In the genomic region with DNA sequence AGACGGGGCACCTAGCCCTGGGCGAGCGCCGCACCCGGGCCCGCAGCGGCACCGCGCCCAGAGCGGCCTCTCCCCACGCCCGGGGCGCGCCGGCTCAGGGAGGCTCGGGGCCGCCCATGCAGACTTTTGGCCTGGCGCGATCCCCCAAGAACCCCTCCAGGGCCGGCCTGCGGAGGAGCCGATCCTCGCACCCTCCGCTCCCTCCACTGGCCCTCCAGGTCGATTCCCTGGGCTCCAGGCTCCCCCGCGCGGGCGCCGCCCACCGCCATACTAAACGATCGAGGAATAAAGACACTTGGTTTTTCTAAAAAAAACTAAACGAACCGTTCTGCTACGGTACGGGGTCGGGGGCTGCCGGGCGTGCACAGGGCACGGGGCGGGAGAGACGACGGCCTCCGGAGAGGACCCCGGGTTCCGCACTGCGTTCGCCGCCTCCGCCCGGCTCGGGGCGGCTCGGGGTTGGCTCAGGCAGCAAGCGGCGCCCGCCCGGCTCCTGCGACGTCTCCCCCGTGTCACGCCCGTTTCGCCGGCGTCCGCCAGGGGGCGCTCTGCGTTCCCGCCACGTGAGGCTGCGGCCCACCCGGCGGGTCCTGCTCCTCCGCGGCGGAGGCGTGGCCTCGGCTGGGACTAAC, we compare ENCODE assay signal across 1 cellular context.
A peak's percentile ranks its signal among the peaks of the same experiment; 100 is the strongest.
TF ChIP-seq lines count a peak whose summit lies in the region.

No MANE protein-coding gene starts in this region.

TF ChIP-seq in K562, 482 proteins besides CTCF, POLR2A, EP300 and RAD21 (continued from another document and continues in another):
- TF ChIP-seq, protein P1, sequence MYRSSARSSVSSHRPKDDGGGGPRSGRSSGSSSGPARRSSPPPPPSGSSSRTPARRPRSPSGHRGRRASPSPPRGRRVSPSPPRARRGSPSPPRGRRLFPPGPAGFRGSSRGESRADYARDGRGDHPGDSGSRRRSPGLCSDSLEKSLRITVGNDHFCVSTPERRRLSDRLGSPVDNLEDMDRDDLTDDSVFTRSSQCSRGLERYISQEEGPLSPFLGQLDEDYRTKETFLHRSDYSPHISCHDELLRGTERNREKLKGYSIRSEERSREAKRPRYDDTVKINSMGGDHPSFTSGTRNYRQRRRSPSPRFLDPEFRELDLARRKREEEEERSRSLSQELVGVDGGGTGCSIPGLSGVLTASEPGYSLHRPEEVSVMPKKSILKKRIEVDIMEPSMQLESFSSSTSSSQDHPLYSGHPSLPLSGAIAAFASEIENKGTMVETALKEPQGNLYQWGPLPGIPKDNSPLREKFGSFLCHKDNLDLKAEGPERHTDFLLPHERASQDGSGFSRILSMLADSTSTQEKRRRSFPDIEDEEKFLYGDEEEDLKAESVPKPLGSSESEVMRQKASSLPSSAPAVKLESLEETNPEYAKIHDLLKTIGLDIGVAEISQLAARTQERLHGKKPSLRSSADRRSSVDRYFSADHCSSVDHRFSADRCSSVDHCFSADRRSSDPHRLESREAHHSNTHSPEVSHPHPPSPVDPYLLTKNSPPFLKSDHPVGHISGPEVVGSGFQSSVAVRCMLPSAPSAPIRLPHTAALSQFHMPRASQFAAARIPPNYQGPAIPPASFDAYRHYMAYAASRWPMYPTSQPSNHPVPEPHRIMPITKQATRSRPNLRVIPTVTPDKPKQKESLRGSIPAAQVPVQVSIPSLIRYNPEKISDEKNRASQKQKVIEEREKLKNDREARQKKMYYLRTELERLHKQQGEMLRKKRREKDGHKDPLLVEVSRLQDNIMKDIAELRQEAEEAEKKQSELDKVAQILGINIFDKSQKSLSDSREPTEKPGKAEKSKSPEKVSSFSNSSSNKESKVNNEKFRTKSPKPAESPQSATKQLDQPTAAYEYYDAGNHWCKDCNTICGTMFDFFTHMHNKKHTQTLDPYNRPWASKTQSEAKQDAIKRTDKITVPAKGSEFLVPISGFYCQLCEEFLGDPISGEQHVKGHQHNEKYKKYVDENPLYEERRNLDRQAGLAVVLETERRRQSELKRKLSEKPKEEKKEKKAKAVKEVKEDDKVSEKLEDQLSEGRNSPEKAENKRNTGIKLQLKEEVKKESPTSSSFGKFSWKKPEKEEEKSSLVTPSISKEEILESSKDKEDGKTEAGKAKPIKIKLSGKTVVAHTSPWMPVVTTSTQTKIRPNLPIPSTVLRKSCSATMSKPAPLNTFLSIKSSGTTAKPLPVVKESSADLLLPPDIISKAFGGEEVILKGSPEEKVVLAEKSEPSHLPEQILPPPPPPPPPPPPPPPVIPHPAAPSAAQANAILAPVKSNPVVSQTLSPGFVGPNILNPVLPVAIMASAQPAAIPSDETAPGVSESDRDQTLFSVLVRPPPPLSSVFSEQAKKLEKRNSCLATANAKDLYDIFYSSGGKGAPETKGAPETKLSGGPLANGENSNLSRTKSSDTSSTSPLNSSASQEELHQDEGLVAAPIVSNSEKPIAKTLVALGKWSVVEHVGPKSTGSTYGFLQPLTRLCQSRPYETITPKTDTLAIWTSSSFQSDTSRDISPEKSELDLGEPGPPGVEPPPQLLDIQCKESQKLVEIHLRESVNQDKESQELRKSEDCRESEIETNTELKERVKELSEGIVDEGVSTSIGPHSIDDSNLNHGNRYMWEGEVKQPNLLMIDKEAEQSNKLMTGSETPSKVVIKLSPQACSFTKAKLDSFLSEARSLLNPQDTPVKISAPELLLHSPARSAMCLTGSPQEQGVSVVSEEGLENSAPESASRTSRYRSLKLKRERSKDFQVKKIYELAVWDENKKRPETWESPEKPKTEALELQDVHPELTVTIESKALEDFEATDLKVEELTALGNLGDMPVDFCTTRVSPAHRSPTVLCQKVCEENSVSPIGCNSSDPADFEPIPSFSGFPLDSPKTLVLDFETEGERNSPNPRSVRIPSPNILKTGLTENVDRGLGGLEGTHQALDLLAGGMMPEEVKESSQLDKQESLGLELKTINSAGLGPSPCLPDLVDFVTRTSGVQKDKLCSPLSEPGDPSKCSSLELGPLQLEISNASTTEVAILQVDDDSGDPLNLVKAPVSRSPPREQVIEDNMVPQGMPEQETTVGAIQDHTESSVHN (IDR thresholded peaks at IDR 0.05; ENCODE audit: borderline replicate concordance in 1 of 2, low read depth in 1 of 2): no peak
- TF ChIP-seq TRIM24 (IDR thresholded peaks at IDR 0.05) (peak in 1 of 2 experiments; percentile 18; a peak in 1 of 4 replicates), ETV5 (CRISPR knock-in tag; IDR thresholded peaks at IDR 0.05; ENCODE audit: low read depth) (peak; percentile 23), ZBTB11 (CRISPR knock-in tag; IDR thresholded peaks at IDR 0.05) (0 out of 6 replicates have a peak, but pooled peaks of 1 of the 3 experiments have one; percentile 39), RNF2 (IDR thresholded peaks at IDR 0.05) (0 out of 2 replicates have a peak, but pooled peaks have one; percentile 48), BHLHE40 (IDR thresholded peaks at IDR 0.05; ENCODE audit: low read length) (peak; percentile 97), CTBP1 (IDR thresholded peaks at IDR 0.05; ENCODE audit: borderline replicate concordance) (peak; percentile 63; the same call in 1 of the 2 replicates), ZHX1 (conservative IDR thresholded peaks at IDR 0.05; ENCODE audit: low read length) (0 out of 2 replicates have a peak, but pooled peaks have one; percentile 32), GATAD2B (IDR thresholded peaks at IDR 0.05; ENCODE audit: borderline replicate concordance) (peak; percentile 92; the same call in 1 of the 2 replicates), DNMT1 (IDR thresholded peaks at IDR 0.05) (no peak), DEAF1 (CRISPR knock-in tag; IDR thresholded peaks at IDR 0.05) (peak; percentile 33; the same call in 1 of the 2 replicates), ZC3H4 (CRISPR knock-in tag; IDR thresholded peaks at IDR 0.05; ENCODE audit: borderline replicate concordance) (no peak), KLF16 (IDR thresholded peaks at IDR 0.05) (peak; percentile 43; the same call in 1 of the 2 replicates), TAF7 (tag; IDR thresholded peaks at IDR 0.05) (peak; percentile 36; the same call in 1 of the 2 replicates), NCOA6 (IDR thresholded peaks at IDR 0.05) (no peak), JUND (IDR thresholded peaks at IDR 0.05; ENCODE audit: borderline replicate concordance, low read depth, low read length) (peak; percentile 62), JUND (tag; IDR thresholded peaks at IDR 0.05; ENCODE audit: borderline replicate concordance, low read depth, low read length) (no peak; the same call in 2 of the 3 replicates), ZNF263 (CRISPR knock-in tag; IDR thresholded peaks at IDR 0.05; ENCODE audit: borderline replicate concordance) (no peak), ZFX (CRISPR knock-in tag; IDR thresholded peaks at IDR 0.05) (peak; percentile 67), SIN3A (IDR thresholded peaks at IDR 0.05; ENCODE audit: borderline replicate concordance in 2 of 2, control insufficient read depth in 1 of 2, low read depth in 2 of 2, low read length in 2 of 2) (peak in 1 of 2 experiments; percentile 72; a peak in 2 of 4 replicates), RBM22 (IDR thresholded peaks at IDR 0.05; ENCODE audit: low read depth, low read length, poor library complexity, severe bottlenecking) (peak; percentile 33), NR2C1 (IDR thresholded peaks at IDR 0.05) (no peak), NR2C1 (tag; IDR thresholded peaks at IDR 0.05) (peak; percentile 18; the same call in 1 of the 2 replicates), TBP (optimal IDR thresholded peaks at IDR 0.05; ENCODE audit: low read depth, low read length) (peak; percentile 75), L3MBTL2 (IDR thresholded peaks at IDR 0.05) (peak; percentile 93), CXXC5 (CRISPR knock-in tag; IDR thresholded peaks at IDR 0.05) (peak; percentile 95), XRCC5 (IDR thresholded peaks at IDR 0.05; ENCODE audit: low read depth, low read length) (peak; percentile 80; the same call in 1 of the 2 replicates), TEAD1 (CRISPR knock-in tag; IDR thresholded peaks at IDR 0.05) (peak in 1 of 2 experiments; percentile 51; a peak in 1 of 4 replicates), REST (CRISPR knock-in tag; IDR thresholded peaks at IDR 0.05; ENCODE audit: low read depth) (peak; percentile 19; the same call in 1 of the 2 replicates), KLF6 (CRISPR knock-in tag; IDR thresholded peaks at IDR 0.05; ENCODE audit: borderline replicate concordance) (peak; percentile 23; the same call in 1 of the 2 replicates)
